Comparison of ENCODE assay signal across 34 cellular contexts in the genomic region with DNA sequence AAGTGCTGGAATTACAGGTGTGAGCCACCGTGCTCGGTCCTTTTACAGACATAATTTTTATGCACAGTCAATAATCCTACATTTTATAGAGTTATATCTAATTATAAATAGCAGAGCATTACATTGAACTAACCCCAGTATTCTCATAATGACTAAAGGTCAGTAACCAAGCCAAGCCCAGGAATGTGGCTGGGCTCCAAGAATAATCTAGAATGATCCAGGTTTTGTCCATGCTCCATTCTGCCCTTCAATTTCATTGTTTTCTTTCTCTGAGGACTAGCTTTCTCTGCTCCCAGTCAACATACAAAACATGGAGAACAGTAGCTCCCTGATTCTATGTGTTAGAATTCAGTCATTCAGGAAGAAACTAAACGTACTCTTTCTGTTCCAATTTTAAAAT.
DNase-seq lines count a peak whose midpoint lies in the region; FAIRE-seq and TF ChIP-seq lines count a peak whose summit lies in the region.
"Had no signal": no experiment of that assay in that cellular context is flagged by ENCODE, and none has a peak within 500 bp of the region (broad histone marks: within the 10 kb centered on the region; RNA-seq: fewer than 3 reads in every experiment).

No MANE protein-coding gene starts in this region.

- no peaks in the 10 kb centered on the region for H3K27me3 ChIP-seq in MG63
- H3K27me3 ChIP-seq in endothelial cell of umbilical vein (ENCODE audit: control insufficient read depth in 2 of 2, insufficient read depth in 2 of 2, low read length in 2 of 2) = no peaks in the 10 kb centered on the region
- no peaks in the 10 kb centered on the region for H3K27me3 ChIP-seq in H9 (ENCODE audit: insufficient read depth, low read length)
- H3K27me3 ChIP-seq: BE2C, gastrocnemius medialis, thyroid gland had no signal

- no peak overlapping the region for H4K91ac ChIP-seq in H9 (ENCODE audit: insufficient read length, low read depth, low read length)

- no peak overlapping the region for H3K27ac Mint-ChIP-seq in H9
- H3K27ac Mint-ChIP-seq: activated CD8-positive, alpha-beta T cell treated with anti-CD3 and anti-CD28 coated beads, Interleukin-2, amount 10 ng/mL, durations not matched to agents 7 days and 5 days; activated naive CD8-positive, alpha-beta T cell treated with anti-CD3 and anti-CD28 coated beads for 36 hours; immature natural killer cell; natural killer cell; stimulated activated naive CD8-positive, alpha-beta T cell treated with anti-CD3 and anti-CD28 coated beads, Interleukin-15, amount 100 ng/mL, for 72 hours had no signal

- H3K4me1 Mint-ChIP-seq in H9 = no peaks in the 10 kb centered on the region
- H3K4me1 Mint-ChIP-seq: activated naive CD8-positive, alpha-beta T cell treated with anti-CD3 and anti-CD28 coated beads for 36 hours; immature natural killer cell; natural killer cell; stimulated activated naive CD8-positive, alpha-beta T cell treated with anti-CD3 and anti-CD28 coated beads, Interleukin-15, amount 100 ng/mL, for 72 hours had no signal

- intact Hi-C loops in endothelial cell of umbilical vein (cut with micrococcal nuclease) = no loop called here

- H2BK120ac ChIP-seq in H9 (ENCODE audit: low read depth, low read length, poor library complexity, severe bottlenecking) = no peak overlapping the region

- H2BK20ac ChIP-seq in H9 (ENCODE audit: low read depth, low read length, poor library complexity, severe bottlenecking) = no peak overlapping the region

- no peaks in the 10 kb centered on the region for H3K79me1 ChIP-seq in H9 (ENCODE audit: insufficient read depth, low read depth, low read length, poor library complexity, severe bottlenecking)

- H3K4me3 ChIP-seq in AG10803 (ENCODE audit: low read length) = no peak overlapping the region
- H3K4me3 ChIP-seq in MG63 = no peak overlapping the region
- H3K4me3 ChIP-seq in endothelial cell of umbilical vein (replicated peaks in 1 of 3; ENCODE audit: insufficient read depth in 1 of 3, low read depth in 1 of 3, low read length in 3 of 3) = no peak overlapping the region
- H3K4me3 ChIP-seq: gastrocnemius medialis, HAP-1, PC-9, skin epidermis, thyroid gland had no signal

- H4K8ac ChIP-seq in H9 (replicated peaks; ENCODE audit: insufficient read length, low read depth, low read length) = no peak overlapping the region

- H4K20me1 ChIP-seq in endothelial cell of umbilical vein (replicated peaks; ENCODE audit: control insufficient read depth, extremely low read depth, insufficient read depth, low read length) (no peaks in the 10 kb centered on the region), H9 (ENCODE audit: control insufficient read depth, insufficient read depth, insufficient read length) (no peaks in the 10 kb centered on the region)

- H2BK15ac ChIP-seq in H9 (ENCODE audit: low read depth, low read length) = no peak overlapping the region

- no peak overlapping the region for H2AK5ac ChIP-seq in H9 (ENCODE audit: insufficient read length, low read length)

- CTCF ChIA-PET in endothelial cell of umbilical vein (lab: Charles Lee) = interaction anchor here (1.1 to 2.0 kb wide), 2 partner anchors 8 to 9 kb away, joined by 3 to 7 read pairs; no protein-coding TSS in a partner anchor

- H3K9ac ChIP-seq in endothelial cell of umbilical vein (replicated peaks; ENCODE audit: extremely low read depth, insufficient read depth, low read length) = no peak overlapping the region
- H3K9ac ChIP-seq in H9 (ENCODE audit: extremely low read depth, insufficient read length, low read length) = no peak overlapping the region
- H3K9ac ChIP-seq: KMS-11 had no signal

- H3K18ac ChIP-seq in H9 (ENCODE audit: insufficient read length, low read depth, low read length) = no peak overlapping the region

- TF ChIP-seq CTCF in AG10803 (conservative IDR thresholded peaks at IDR 0.05; ENCODE audit: low read length) = no peak
- no peak for TF ChIP-seq CTCF in endothelial cell of umbilical vein (IDR thresholded peaks at IDR 0.05; ENCODE audit: extremely low read depth in 1 of 2, insufficient read depth in 1 of 2, low read depth in 1 of 2, low read length in 2 of 2)
- TF ChIP-seq CTCF in H9 (conservative IDR thresholded peaks at IDR 0.05) = no peak

- H3K27me3 Mint-ChIP-seq in H9 (ENCODE audit: low read depth) = no peaks in the 10 kb centered on the region; the same call in 1 of the 2 replicates

- BruUV-seq in endothelial cell of umbilical vein (replicated peaks; lab: Mats Ljungman, UMichigan) = no TSS peak

- H3K4me3 Mint-ChIP-seq in H9 = no peak overlapping the region
- H3K4me3 Mint-ChIP-seq: activated CD8-positive, alpha-beta T cell treated with anti-CD3 and anti-CD28 coated beads, Interleukin-2, amount 10 ng/mL, durations not matched to agents 7 days and 5 days; activated naive CD8-positive, alpha-beta T cell treated with anti-CD3 and anti-CD28 coated beads for 36 hours; immature natural killer cell; natural killer cell; stimulated activated naive CD8-positive, alpha-beta T cell treated with anti-CD3 and anti-CD28 coated beads, Interleukin-15, amount 100 ng/mL, for 72 hours had no signal

- peak; percentile 57 for FAIRE-seq in endothelial cell of umbilical vein (lab: Jason Lieb, UNC)
- FAIRE-seq: A204.1, G401.6, HTR-8/SVneo had no signal

- H3K9me3 ChIP-seq in MG63 = no peaks in the 10 kb centered on the region
- no peaks in the 10 kb centered on the region for H3K9me3 ChIP-seq in endothelial cell of umbilical vein (replicated peaks; ENCODE audit: control insufficient read depth, insufficient read depth, low read length)
- no peaks in the 10 kb centered on the region for H3K9me3 ChIP-seq in H9 (ENCODE audit: control insufficient read depth, low read depth, low read length)
- H3K9me3 ChIP-seq: BE2C, gastrocnemius medialis, HAP-1, thyroid gland had no signal

- H3K36me3 Mint-ChIP-seq in H9 (ENCODE audit: insufficient read depth in 1 of 3, low read depth in 3 of 3) = no peaks in the 10 kb centered on the region
- H3K36me3 Mint-ChIP-seq: activated naive CD8-positive, alpha-beta T cell treated with anti-CD3 and anti-CD28 coated beads for 36 hours; immature natural killer cell; natural killer cell had no signal

- H3K27ac ChIP-seq in endothelial cell of umbilical vein (ENCODE audit: insufficient read depth, low read depth, low read length) = no peak overlapping the region
- H3K27ac ChIP-seq in H9 (ENCODE audit: insufficient read length, low read depth, low read length) = no peak overlapping the region
- H3K27ac ChIP-seq: gastrocnemius medialis, KMS-11, PC-9, skin epidermis, thyroid gland had no signal

- no peaks in the 10 kb centered on the region for H3K36me3 ChIP-seq in MG63
- H3K36me3 ChIP-seq in endothelial cell of umbilical vein (ENCODE audit: control insufficient read depth in 2 of 2, extremely low read depth in 1 of 2, insufficient read depth in 2 of 2, low read length in 2 of 2) = no peaks in the 10 kb centered on the region
- H3K36me3 ChIP-seq: BE2C, gastrocnemius medialis, HAP-1, thyroid gland had no signal

- no peak overlapping the region for H3T11ph ChIP-seq in H9 (ENCODE audit: low read length)

- in situ Hi-C loops in KBM-7 (cut with MboI; ENCODE audit: low pct_unique_long_range_greater_than_20kb, low sequenced_read_pairs) = no loop called here

- no peaks in the 10 kb centered on the region for H3K79me2 ChIP-seq in endothelial cell of umbilical vein (ENCODE audit: control insufficient read depth, insufficient read depth, low read length)
- H3K79me2 ChIP-seq in H9 (ENCODE audit: insufficient read depth, low read length) = no peaks in the 10 kb centered on the region

- H3K4me1 ChIP-seq in endothelial cell of umbilical vein (ENCODE audit: control insufficient read depth, extremely low read depth, insufficient read depth, low read length) = peaks cover 4% of the 10 kb centered on the region
- no peaks in the 10 kb centered on the region for H3K4me1 ChIP-seq in H9 (ENCODE audit: insufficient read depth, low read length)
- H3K4me1 ChIP-seq: gastrocnemius medialis had no signal

- no peak for TF ChIP-seq POLR2A in endothelial cell of umbilical vein (IDR thresholded peaks at IDR 0.05; ENCODE audit: low read depth, low read length)

- POLR2A ChIA-PET in endothelial cell of umbilical vein (lab: Charles Lee) = interaction anchor here (0.5 to 0.7 kb wide), 2 partner anchors 35 to 1089 kb away, joined by 3 read pairs; no protein-coding TSS in a partner anchor

- no peak overlapping the region for H2AFZ ChIP-seq in endothelial cell of umbilical vein (ENCODE audit: low read depth, low read length)
- no peak overlapping the region for H2AFZ ChIP-seq in H9 (ENCODE audit: low read length)
- H2AFZ ChIP-seq: PC-9 had no signal

- WGBS in H9 (ENCODE audit: extremely low coverage, insufficient read length, low lambda C conversion rate) = no CpG with 5 or more reads among the region's 3 CpGs

- DNase-seq in AG10803 (ENCODE audit: low read depth) (peak; percentile 44), MG63 (peak; percentile 68), endothelial cell of umbilical vein (ENCODE audit: low read depth, low spot score) (peak; percentile 68), kidney tubule cell (ENCODE audit: low spot score) (peak; percentile 13), NCI-H1105 treated with DMSO at 0.1 percent for 48 hours (lab: John Stamatoyannopoulos, UW) (no peak), KBM-7 (no peak), HUDEP-2 (lab: John Stamatoyannopoulos, UW; ENCODE audit: unreplicated experiment in 76 of 76) (no peak), H9 (no peak)
- DNase-seq: activated CD8-positive, alpha-beta T cell treated with anti-CD3 and anti-CD28 coated beads, Interleukin-2, amount 10 ng/mL, durations not matched to agents 7 days and 5 days; activated effector memory CD4-positive, alpha-beta T cell treated with anti-CD3 and anti-CD28 coated beads, Interleukin-2, amount 50 U/mL, for 16 hours; activated naive CD8-positive, alpha-beta T cell treated with anti-CD3 and anti-CD28 coated beads for 36 hours; activated T-cell treated with anti-CD3 and anti-CD28 coated beads for 4 hours; aorta; BE2C; cerebellar nuclear complex; gastrocnemius medialis; hippocampal formation; immature natural killer cell; midbrain; natural killer cell; NCI-H187 treated with DMSO at 0.1 percent for 48 hours; NCI-H526; occipital lobe; PC-9; SHP77; stimulated activated CD8-positive, alpha-beta memory T cell treated with anti-CD3 and anti-CD28 coated beads, Interleukin-4, amount 100 ng/mL, for 48 hours; stimulated activated naive CD8-positive, alpha-beta T cell treated with anti-CD3 and anti-CD28 coated beads, Interleukin-15, amount 100 ng/mL, for 72 hours had no signal

- H4K5ac ChIP-seq in H9 (ENCODE audit: insufficient read length, low read depth, low read length) = no peak overlapping the region

- dilution Hi-C loops in endothelial cell of umbilical vein (cut with MboI; ENCODE audit: extremely low pct_ligation_motif_present, low sequenced_read_pairs) = no loop called here

- H3K4me2 ChIP-seq in endothelial cell of umbilical vein (ENCODE audit: insufficient read depth, low read length) (no peak overlapping the region), H9 (ENCODE audit: insufficient read depth, insufficient read length, low read length) (no peak overlapping the region)
- H3K4me2 ChIP-seq: KMS-11, PC-9 had no signal

- H3K9me3 Mint-ChIP-seq in H9 = peaks cover 0 to 2% of the 10 kb centered on the region in 2 experiments; a peak in 1 of 5 replicates
- H3K9me3 Mint-ChIP-seq: activated naive CD8-positive, alpha-beta T cell treated with anti-CD3 and anti-CD28 coated beads for 36 hours; natural killer cell; stimulated activated naive CD8-positive, alpha-beta T cell treated with anti-CD3 and anti-CD28 coated beads, Interleukin-15, amount 100 ng/mL, for 72 hours had no signal

- H3K14ac ChIP-seq in H9 (ENCODE audit: insufficient read depth, low read length) = no peak overlapping the region

- H3K23me2 ChIP-seq in H9 (ENCODE audit: insufficient read length, low read depth, low read length, poor library complexity, severe bottlenecking) = no peaks in the 10 kb centered on the region

- no peak overlapping the region for H3K23ac ChIP-seq in H9 (ENCODE audit: insufficient read length, low read depth, low read length)

- H2BK5ac ChIP-seq in H9 (ENCODE audit: insufficient read length, low read length) = no peak overlapping the region

- no peak overlapping the region for H3K4ac ChIP-seq in H9 (ENCODE audit: low read depth, low read length)

- H3K9me1 ChIP-seq in endothelial cell of umbilical vein (replicated peaks; ENCODE audit: control insufficient read depth, extremely low read depth, insufficient read depth, low read length) = no peaks in the 10 kb centered on the region

- H3K56ac ChIP-seq in H9 (ENCODE audit: insufficient read length, low read depth, low read length) = no peak overlapping the region

- no peak overlapping the region for H2BK12ac ChIP-seq in H9 (ENCODE audit: insufficient read length, low read depth, low read length)

Comparison
In these comparisons a context has a peak if more than half of its experiments do, and no peak if none do; other contexts are left out.
1. DNase-seq: peak in AG10803 (single experiment), MG63 (single experiment), endothelial cell of umbilical vein (single experiment) and kidney tubule cell (single experiment); none in NCI-H1105 treated with DMSO at 0.1 percent for 48 hours (single experiment), KBM-7 (single experiment), HUDEP-2 (0 of 76) and H9 (single experiment).